In the genomic region with DNA sequence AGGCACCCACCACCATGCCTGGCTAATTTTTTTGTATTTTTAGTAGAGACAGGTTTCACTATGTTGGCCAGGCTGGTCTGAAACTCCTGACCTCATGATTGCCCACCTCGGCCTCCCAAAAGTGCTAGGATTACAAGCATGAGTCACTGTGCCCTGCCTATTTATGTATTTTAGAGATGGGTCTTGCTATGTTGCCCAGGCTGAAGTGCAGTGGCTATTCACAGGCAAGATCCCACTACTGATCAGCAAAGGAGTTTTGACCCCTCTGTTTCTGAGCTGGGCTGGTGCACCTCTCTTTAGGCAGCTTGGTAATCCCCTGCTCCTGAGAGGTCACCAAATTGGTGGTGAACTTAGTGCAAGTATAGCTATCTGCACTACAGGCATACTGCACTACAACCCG, we compare ENCODE assay signal across 3 cellular contexts.
TF ChIP-seq lines count a peak whose summit lies in the region.

No MANE protein-coding gene starts in this region.

TF ChIP-seq in HepG2, 621 proteins besides CTCF, POLR2A, EP300 and RAD21:
- TF ChIP-seq RXRA (CRISPR knock-in tag; IDR thresholded peaks at IDR 0.05) (no peak), MED1 (CRISPR knock-in tag; IDR thresholded peaks at IDR 0.05) (no peak), ZNF121 (CRISPR knock-in tag; IDR thresholded peaks at IDR 0.05) (peak; percentile 92), ZNF780A (CRISPR knock-in tag; IDR thresholded peaks at IDR 0.05) (no peak)

TF ChIP-seq in HEK293, 187 proteins besides CTCF, POLR2A, EP300 and RAD21:
- TF ChIP-seq ZNF37A (tag by site-specific recombination; IDR thresholded peaks at IDR 0.05), result no peak
- TF ChIP-seq ZNF121 (tag by site-specific recombination; IDR thresholded peaks at IDR 0.05), result peak; percentile 70

TF ChIP-seq in WTC11, 78 proteins besides CTCF, POLR2A, EP300 and RAD21:
- peak; percentile 43; the same call in 1 of the 2 replicates for TF ChIP-seq ZNF121 (CRISPR knock-in tag; IDR thresholded peaks at IDR 0.05)
- no peak for TF ChIP-seq RORB (CRISPR knock-in tag; IDR thresholded peaks at IDR 0.05)
- no peak for TF ChIP-seq SMAD3 (CRISPR knock-in tag; IDR thresholded peaks at IDR 0.05; ENCODE audit: borderline replicate concordance)
